Comparison of ENCODE assay signal across 1 cellular context in the genomic region with DNA sequence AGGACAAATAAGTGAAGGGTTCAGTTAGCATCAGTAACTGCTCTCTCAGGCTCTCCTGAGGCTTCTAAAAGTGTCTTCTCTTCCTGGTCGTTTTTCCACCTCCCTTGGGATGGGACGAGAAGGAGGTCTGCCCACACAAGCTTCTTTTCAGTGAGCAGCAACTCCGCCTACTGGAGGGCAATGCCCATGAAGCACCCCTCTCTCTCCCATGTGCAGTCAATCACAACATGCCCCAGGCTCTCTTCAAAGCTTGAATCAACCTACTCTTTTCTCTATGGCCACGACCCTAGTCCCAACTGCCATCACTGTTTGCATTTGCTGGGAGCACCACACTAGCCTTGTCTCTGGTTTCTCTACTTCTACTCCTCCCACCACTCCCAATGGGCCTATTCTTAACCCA.
TF ChIP-seq lines count a peak whose summit lies in the region.

No MANE protein-coding gene starts in this region.

TF ChIP-seq in GM23338, 12 proteins besides CTCF, POLR2A, EP300 and RAD21 (continued from another document):
- TF ChIP-seq, protein P1, sequence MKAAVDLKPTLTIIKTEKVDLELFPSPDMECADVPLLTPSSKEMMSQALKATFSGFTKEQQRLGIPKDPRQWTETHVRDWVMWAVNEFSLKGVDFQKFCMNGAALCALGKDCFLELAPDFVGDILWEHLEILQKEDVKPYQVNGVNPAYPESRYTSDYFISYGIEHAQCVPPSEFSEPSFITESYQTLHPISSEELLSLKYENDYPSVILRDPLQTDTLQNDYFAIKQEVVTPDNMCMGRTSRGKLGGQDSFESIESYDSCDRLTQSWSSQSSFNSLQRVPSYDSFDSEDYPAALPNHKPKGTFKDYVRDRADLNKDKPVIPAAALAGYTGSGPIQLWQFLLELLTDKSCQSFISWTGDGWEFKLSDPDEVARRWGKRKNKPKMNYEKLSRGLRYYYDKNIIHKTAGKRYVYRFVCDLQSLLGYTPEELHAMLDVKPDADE (IDR thresholded peaks at IDR 0.05), result no peak
- TF ChIP-seq, protein P2, sequence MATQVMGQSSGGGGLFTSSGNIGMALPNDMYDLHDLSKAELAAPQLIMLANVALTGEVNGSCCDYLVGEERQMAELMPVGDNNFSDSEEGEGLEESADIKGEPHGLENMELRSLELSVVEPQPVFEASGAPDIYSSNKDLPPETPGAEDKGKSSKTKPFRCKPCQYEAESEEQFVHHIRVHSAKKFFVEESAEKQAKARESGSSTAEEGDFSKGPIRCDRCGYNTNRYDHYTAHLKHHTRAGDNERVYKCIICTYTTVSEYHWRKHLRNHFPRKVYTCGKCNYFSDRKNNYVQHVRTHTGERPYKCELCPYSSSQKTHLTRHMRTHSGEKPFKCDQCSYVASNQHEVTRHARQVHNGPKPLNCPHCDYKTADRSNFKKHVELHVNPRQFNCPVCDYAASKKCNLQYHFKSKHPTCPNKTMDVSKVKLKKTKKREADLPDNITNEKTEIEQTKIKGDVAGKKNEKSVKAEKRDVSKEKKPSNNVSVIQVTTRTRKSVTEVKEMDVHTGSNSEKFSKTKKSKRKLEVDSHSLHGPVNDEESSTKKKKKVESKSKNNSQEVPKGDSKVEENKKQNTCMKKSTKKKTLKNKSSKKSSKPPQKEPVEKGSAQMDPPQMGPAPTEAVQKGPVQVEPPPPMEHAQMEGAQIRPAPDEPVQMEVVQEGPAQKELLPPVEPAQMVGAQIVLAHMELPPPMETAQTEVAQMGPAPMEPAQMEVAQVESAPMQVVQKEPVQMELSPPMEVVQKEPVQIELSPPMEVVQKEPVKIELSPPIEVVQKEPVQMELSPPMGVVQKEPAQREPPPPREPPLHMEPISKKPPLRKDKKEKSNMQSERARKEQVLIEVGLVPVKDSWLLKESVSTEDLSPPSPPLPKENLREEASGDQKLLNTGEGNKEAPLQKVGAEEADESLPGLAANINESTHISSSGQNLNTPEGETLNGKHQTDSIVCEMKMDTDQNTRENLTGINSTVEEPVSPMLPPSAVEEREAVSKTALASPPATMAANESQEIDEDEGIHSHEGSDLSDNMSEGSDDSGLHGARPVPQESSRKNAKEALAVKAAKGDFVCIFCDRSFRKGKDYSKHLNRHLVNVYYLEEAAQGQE (IDR thresholded peaks at IDR 0.05; ENCODE audit: unreplicated experiment), result no peak
- no peak for TF ChIP-seq CREB1 (CRISPR knock-in tag; IDR thresholded peaks at IDR 0.05; ENCODE audit: low read depth)
TF ChIP-seq in GM23338: peak in this region for 0.
